In the genomic region with DNA sequence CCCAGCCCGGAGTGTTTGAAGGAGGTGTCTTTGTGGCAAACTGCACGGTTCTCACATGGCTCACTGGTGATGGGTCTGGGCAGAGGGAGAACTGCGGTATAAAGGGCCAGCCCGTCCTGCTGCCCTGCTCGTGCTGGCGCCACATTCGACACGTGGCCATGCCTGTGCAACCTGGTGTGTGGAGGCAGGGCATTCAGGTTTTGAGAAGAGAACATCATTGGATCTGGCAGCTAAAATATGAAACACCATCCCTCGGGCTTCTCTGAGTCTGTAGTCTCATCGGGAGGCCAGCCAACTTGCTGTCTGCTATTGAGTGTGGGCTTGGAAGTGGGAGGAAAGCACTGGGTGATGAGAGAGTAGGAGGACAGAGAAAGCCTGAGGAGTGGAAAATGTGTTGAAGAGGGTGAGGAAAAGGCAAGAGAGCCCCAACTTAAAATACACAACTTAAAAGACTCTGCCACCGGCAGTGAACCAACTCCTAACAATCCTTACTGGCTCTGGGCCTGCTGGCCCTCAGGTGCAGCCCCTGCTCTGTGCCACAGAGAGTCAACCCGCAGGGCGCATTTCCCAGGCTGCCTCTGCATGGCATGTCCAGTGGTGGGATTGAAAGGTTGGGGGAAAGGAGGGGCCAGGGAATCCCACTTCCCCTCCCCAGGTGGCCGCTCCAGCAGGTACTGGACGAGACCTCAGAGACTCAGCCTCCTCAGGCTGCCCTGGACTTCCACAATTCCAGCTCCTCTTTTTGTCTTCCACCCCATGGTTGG, we compare ENCODE assay signal across 18 cellular contexts.
DNase-seq lines count a peak whose midpoint lies in the region; ATAC-seq and TF ChIP-seq lines count a peak whose summit lies in the region.
"Had no signal": no experiment of that assay in that cellular context is flagged by ENCODE, and none has a peak within 500 bp of the region (broad histone marks: within the 10 kb centered on the region; RNA-seq: fewer than 3 reads in every experiment).

No MANE protein-coding gene starts in this region.

- ATAC-seq in T-helper 17 cell (no peak), GM18502 (IDR thresholded peaks at IDR 0.05; ENCODE audit: poor library complexity, unreplicated experiment) (no peak), HG03354 (IDR thresholded peaks at IDR 0.05; ENCODE audit: poor library complexity, severe bottlenecking, unreplicated experiment) (no peak)
- ATAC-seq: activated T-cell treated with anti-CD3 and anti-CD28 coated beads, Interleukin-2, amount 50 U/mL, for 72 hours; gastroesophageal sphincter; naive thymus-derived CD4-positive, alpha-beta T cell had no signal

- H3K27ac Mint-ChIP-seq in T-helper 17 cell (peak overlapping the region; percentile 57), neural crest cell (ENCODE audit: unreplicated experiment) (peak overlapping the region; percentile 88)
- H3K27ac Mint-ChIP-seq in activated naive CD4-positive, alpha-beta T cell treated with anti-CD3 and anti-CD28 coated beads for 36 hours = no peak overlapping the region
- H3K27ac Mint-ChIP-seq: activated T-cell treated with anti-CD3 and anti-CD28 coated beads, Interleukin-2, amount 50 U/mL, for 72 hours; CD4-positive, CD25-positive, alpha-beta regulatory T cell; stimulated activated naive CD8-positive, alpha-beta T cell treated with anti-CD3 and anti-CD28 coated beads, Interleukin-15, Interleukin-2, amounts not matched to agents 100 ng/mL and 50 ng/mL, for 24 hours had no signal

- H3K9me3 Mint-ChIP-seq in neural crest cell = peaks cover 3% of the 10 kb centered on the region
- no peaks in the 10 kb centered on the region for H3K9me3 Mint-ChIP-seq in activated naive CD4-positive, alpha-beta T cell treated with anti-CD3 and anti-CD28 coated beads for 36 hours
- H3K9me3 Mint-ChIP-seq: activated T-cell treated with anti-CD3 and anti-CD28 coated beads, Interleukin-2, amount 50 U/mL, for 72 hours; naive thymus-derived CD4-positive, alpha-beta T cell; stimulated activated naive CD8-positive, alpha-beta T cell treated with anti-CD3 and anti-CD28 coated beads, Interleukin-15, Interleukin-2, amounts not matched to agents 100 ng/mL and 50 ng/mL, for 24 hours had no signal

- CTCF ChIA-PET in activated naive CD4-positive, alpha-beta T cell treated with anti-CD3 and anti-CD28 coated beads for 36 hours (lab: Charles Lee) = interaction anchor here (1.0 to 1.9 kb wide), 2 partner anchors 13 to 246 kb away, joined by 4 to 6 read pairs; no protein-coding TSS in a partner anchor

- intact Hi-C loops in activated naive CD4-positive, alpha-beta T cell treated with anti-CD3 and anti-CD28 coated beads for 36 hours (cut with micrococcal nuclease) = no loop called here

- no peaks in the 10 kb centered on the region for H3K9me3 ChIP-seq in T-helper 17 cell (ENCODE audit: control insufficient read depth, low read length, poor library complexity, severe bottlenecking)
- H3K9me3 ChIP-seq: gastroesophageal sphincter, MG63 had no signal

- peak; percentile 69 for DNase-seq in Ammon's horn (ENCODE audit: low spot score)
- no peak for DNase-seq in T-helper 17 cell
- no peak for DNase-seq in epithelial cell of prostate (ENCODE audit: low read depth, low spot score)
- no peak for DNase-seq in neural crest cell (ENCODE audit: low read depth, low spot score)
- no peak for DNase-seq in stimulated activated naive CD4-positive, alpha-beta T cell treated with Interleukin-2 at 50 U/mL for 16 hours (lab: John Stamatoyannopoulos, UW)
- DNase-seq in activated naive CD4-positive, alpha-beta T cell treated with anti-CD3 and anti-CD28 coated beads for 36 hours = no peak
- DNase-seq: ACHN; activated CD4-positive, alpha-beta T cell treated with anti-CD3 and anti-CD28 coated beads, Interleukin-2, amount 50 U/mL, for 4 hours; activated T-cell treated with anti-CD3 and anti-CD28 coated beads, Interleukin-2, amount 50 U/mL, for 72 hours; CD4-positive, CD25-positive, alpha-beta regulatory T cell; DMS53; MG63; naive thymus-derived CD4-positive, alpha-beta T cell; NCI-H146 had no signal

- H3K4me1 Mint-ChIP-seq in T-helper 17 cell (peaks cover 12% of the 10 kb centered on the region), neural crest cell (peaks cover 43% of the 10 kb centered on the region)
- peaks cover 33% of the 10 kb centered on the region for H3K4me1 Mint-ChIP-seq in activated naive CD4-positive, alpha-beta T cell treated with anti-CD3 and anti-CD28 coated beads for 36 hours (ENCODE audit: low read depth)

- H3K36me3 Mint-ChIP-seq in T-helper 17 cell (ENCODE audit: low read depth) = peaks cover 3% of the 10 kb centered on the region
- H3K36me3 Mint-ChIP-seq in neural crest cell (ENCODE audit: low read depth) = no peaks in the 10 kb centered on the region
- H3K36me3 Mint-ChIP-seq in activated naive CD4-positive, alpha-beta T cell treated with anti-CD3 and anti-CD28 coated beads for 36 hours (ENCODE audit: low read depth) = no peaks in the 10 kb centered on the region
- H3K36me3 Mint-ChIP-seq: CD4-positive, CD25-positive, alpha-beta regulatory T cell; naive thymus-derived CD4-positive, alpha-beta T cell had no signal

- no peak overlapping the region for H3K4me3 Mint-ChIP-seq in T-helper 17 cell
- H3K4me3 Mint-ChIP-seq in neural crest cell = no peak overlapping the region
- no peak overlapping the region for H3K4me3 Mint-ChIP-seq in activated naive CD4-positive, alpha-beta T cell treated with anti-CD3 and anti-CD28 coated beads for 36 hours
- H3K4me3 Mint-ChIP-seq: activated T-cell treated with anti-CD3 and anti-CD28 coated beads, Interleukin-2, amount 50 U/mL, for 72 hours; CD4-positive, CD25-positive, alpha-beta regulatory T cell; naive thymus-derived CD4-positive, alpha-beta T cell; stimulated activated naive CD8-positive, alpha-beta T cell treated with anti-CD3 and anti-CD28 coated beads, Interleukin-15, Interleukin-2, amounts not matched to agents 100 ng/mL and 50 ng/mL, for 24 hours had no signal

- no peaks in the 10 kb centered on the region for H3K27me3 Mint-ChIP-seq in T-helper 17 cell
- H3K27me3 Mint-ChIP-seq in neural crest cell (ENCODE audit: low read depth) = no peaks in the 10 kb centered on the region
- H3K27me3 Mint-ChIP-seq in activated naive CD4-positive, alpha-beta T cell treated with anti-CD3 and anti-CD28 coated beads for 36 hours (ENCODE audit: low read depth) = no peaks in the 10 kb centered on the region
- H3K27me3 Mint-ChIP-seq: stimulated activated naive CD8-positive, alpha-beta T cell treated with anti-CD3 and anti-CD28 coated beads, Interleukin-15, Interleukin-2, amounts not matched to agents 100 ng/mL and 50 ng/mL, for 24 hours had no signal

- H3K27ac ChIP-seq in epithelial cell of prostate = peak overlapping the region; percentile 55
- H3K27ac ChIP-seq: gastroesophageal sphincter had no signal

- TF ChIP-seq CTCF in neural crest cell (conservative IDR thresholded peaks at IDR 0.05) = no peak
